In genomic region chr4:38733663-38734062, GRCh38 we compare ENCODE assay signal across 2 cellular contexts.
TF ChIP-seq lines count a peak whose summit lies in the region.

No MANE protein-coding gene starts in this region.

TF ChIP-seq in IMR-90, 13 proteins besides CTCF, POLR2A, EP300 and RAD21:
- no peak for TF ChIP-seq BHLHE40 (IDR thresholded peaks at IDR 0.05; ENCODE audit: low read depth, low read length)
- TF ChIP-seq MAZ (IDR thresholded peaks at IDR 0.05; ENCODE audit: borderline replicate concordance, low read depth, low read length) = no peak
- no peak for TF ChIP-seq SMC3 (IDR thresholded peaks at IDR 0.05; ENCODE audit: low read depth, low read length)
- TF ChIP-seq FOS (IDR thresholded peaks at IDR 0.05; ENCODE audit: low read depth, low read length) = no peak
- TF ChIP-seq MAFK (IDR thresholded peaks at IDR 0.05; ENCODE audit: low read depth, low read length) = no peak
- no peak for TF ChIP-seq RCOR1 (IDR thresholded peaks at IDR 0.05; ENCODE audit: insufficient replicate concordance, low read length)
- no peak for TF ChIP-seq ELK1 (IDR thresholded peaks at IDR 0.05; ENCODE audit: borderline replicate concordance, low read depth, low read length)
- TF ChIP-seq MXI1 (IDR thresholded peaks at IDR 0.05; ENCODE audit: borderline replicate concordance, low read depth, low read length) = no peak
- no peak for TF ChIP-seq RFX5 (IDR thresholded peaks at IDR 0.05; ENCODE audit: low read depth, low read length)
- TF ChIP-seq USF2 (IDR thresholded peaks at IDR 0.05; ENCODE audit: low read depth, low read length) = no peak
- TF ChIP-seq NFE2L2 (IDR thresholded peaks at IDR 0.05; ENCODE audit: low read depth, low read length) = no peak
- TF ChIP-seq CHD1 (IDR thresholded peaks at IDR 0.05; ENCODE audit: low read depth, low read length) = no peak
- TF ChIP-seq CEBPB (IDR thresholded peaks at IDR 0.05; ENCODE audit: low read depth, low read length) = no peak

TF ChIP-seq in HEK293T, 16 proteins besides CTCF, POLR2A, EP300 and RAD21:
- TF ChIP-seq L3MBTL2 (conservative IDR thresholded peaks at IDR 0.05) (no peak), LEF1 (IDR thresholded peaks at IDR 0.05; ENCODE audit: borderline replicate concordance) (no peak), HDGF (IDR thresholded peaks at IDR 0.05; ENCODE audit: borderline replicate concordance) (no peak)
